ENCODE assay signal across 18 cellular contexts in the genomic region with DNA sequence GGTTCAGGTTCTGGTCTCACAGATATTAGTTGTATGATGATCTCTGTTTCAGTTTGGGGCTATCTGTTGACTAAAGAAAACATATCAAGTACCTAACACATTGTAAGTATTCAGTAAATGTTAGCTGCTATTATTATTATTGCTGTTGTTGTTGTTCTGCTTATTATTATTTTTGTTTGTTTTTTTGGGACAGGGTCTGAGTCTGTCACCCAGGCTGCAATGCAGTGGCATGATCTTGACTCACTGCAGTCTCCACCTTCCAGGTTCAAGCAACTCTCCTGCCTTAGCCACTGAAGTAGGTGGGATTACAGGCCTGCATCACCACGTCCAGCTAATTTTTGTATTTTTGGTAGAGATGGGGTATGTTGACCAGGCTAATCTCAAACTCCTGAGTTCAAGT.
"Had no signal": no experiment of that assay in that cellular context is flagged by ENCODE, and none has a peak within 500 bp of the region (broad histone marks: within the 10 kb centered on the region; RNA-seq: fewer than 3 reads in every experiment).

No MANE protein-coding gene starts in this region.

- H3K4me1 ChIP-seq: sigmoid colon, suprapubic skin, thyroid gland, uterus had no signal

- H3K27me3 ChIP-seq: esophagus muscularis mucosa, gastrocnemius medialis, neutrophil, right atrium auricular region, sigmoid colon, suprapubic skin, thyroid gland, upper lobe of left lung, uterus had no signal

- DNase-seq: effector memory CD8-positive, alpha-beta T cell; gastrocnemius medialis; left cardiac atrium; left ventricle myocardium superior; mucosa of descending colon; naive thymus-derived CD8-positive, alpha-beta T cell; sigmoid colon; stimulated activated naive CD8-positive, alpha-beta T cell treated with anti-CD3 and anti-CD28 coated beads, Interleukin-15, Interleukin-2, amounts not matched to agents 100 U/mL and 50 U/mL, for 24 hours; thyroid gland; upper lobe of left lung; uterus had no signal

- ATAC-seq: effector memory CD8-positive, alpha-beta T cell; gastrocnemius medialis; left cardiac atrium; left ventricle myocardium superior; mucosa of descending colon; naive thymus-derived CD8-positive, alpha-beta T cell; stimulated activated naive CD8-positive, alpha-beta T cell treated with anti-CD3 and anti-CD28 coated beads, Interleukin-15, Interleukin-2, amounts not matched to agents 100 U/mL and 50 U/mL, for 24 hours had no signal

- H3K4me3 ChIP-seq: esophagus muscularis mucosa, gastrocnemius medialis, mucosa of descending colon, right atrium auricular region, sigmoid colon, skin epidermis, suprapubic skin, thyroid gland, upper lobe of left lung, uterus had no signal

- H3K36me3 ChIP-seq: uterus had no signal

- H3K4me3 Mint-ChIP-seq: dendritic cell treated with granulocyte-macrophage colony-stimulating factor and Interleukin-4, amounts not matched to agents 40 ng/mL and 50 ng/mL, for 4 days; effector memory CD8-positive, alpha-beta T cell; naive thymus-derived CD8-positive, alpha-beta T cell had no signal

- H3K9me3 ChIP-seq: esophagus muscularis mucosa, gastrocnemius medialis, mucosa of descending colon, neutrophil, right atrium auricular region, sigmoid colon, suprapubic skin, thyroid gland, upper lobe of left lung, uterus had no signal

- H3K27me3 Mint-ChIP-seq: dendritic cell treated with granulocyte-macrophage colony-stimulating factor and Interleukin-4, amounts not matched to agents 40 ng/mL and 50 ng/mL, for 4 days; effector memory CD8-positive, alpha-beta T cell; naive thymus-derived CD8-positive, alpha-beta T cell had no signal

- H3K9me3 Mint-ChIP-seq: dendritic cell treated with granulocyte-macrophage colony-stimulating factor and Interleukin-4, amounts not matched to agents 40 ng/mL and 50 ng/mL, for 4 days; effector memory CD8-positive, alpha-beta T cell; naive thymus-derived CD8-positive, alpha-beta T cell had no signal

- H3K27ac Mint-ChIP-seq: dendritic cell treated with granulocyte-macrophage colony-stimulating factor and Interleukin-4, amounts not matched to agents 40 ng/mL and 50 ng/mL, for 4 days had no signal

- H3K27ac ChIP-seq: epithelial cell of prostate, esophagus muscularis mucosa, gastrocnemius medialis, neutrophil, right atrium auricular region, sigmoid colon, skin epidermis, suprapubic skin, thyroid gland, upper lobe of left lung, uterus had no signal
